In genomic region chr4:2266181-2266580, GRCh38 we compare ENCODE assay signal across 13 cellular contexts. TPM values are rescaled to one million over a fixed set of nuclear protein-coding genes. Genes with fewer than 3 reads are reported as not detected.
DNase-seq lines count a peak whose midpoint lies in the region; ATAC-seq, FAIRE-seq and TF ChIP-seq lines count a peak whose summit lies in the region.
"Had no signal": no experiment of that assay in that cellular context is flagged by ENCODE, and none has a peak within 500 bp of the region (broad histone marks: within the 10 kb centered on the region; RNA-seq: fewer than 3 reads in every experiment).

No MANE protein-coding gene starts in this region.

- H3K9me3 Mint-ChIP-seq in nephron progenitor cell: no peaks in the 10 kb centered on the region
- H3K9me3 Mint-ChIP-seq: GM23338, neural crest cell had no signal

- H3K36me3 ChIP-seq in adrenal gland (replicated peaks in 1 of 2): no peaks in the 10 kb centered on the region
- H3K36me3 ChIP-seq: breast epithelium had no signal

- ATAC-seq in GM18519 (IDR thresholded peaks at IDR 0.05; ENCODE audit: low FRiP score, unreplicated experiment): no peak
- ATAC-seq: activated CD8-positive, alpha-beta memory T cell treated with anti-CD3 and anti-CD28 coated beads, Interleukin-2, amount 10 ng/mL, durations not matched to agents 7 days and 5 days; GM23338 had no signal

- H3K4me1 Mint-ChIP-seq in nephron progenitor cell: peaks cover 28% of the 10 kb centered on the region

- peak overlapping the region in 4 of 5 donors; percentile 54 to 76 (median 72) for H3K27ac ChIP-seq in adrenal gland

- H3K9me3 ChIP-seq in adrenal gland (replicated peaks in 1 of 3): no peaks in the 10 kb centered on the region
- H3K9me3 ChIP-seq: breast epithelium had no signal

- H3K27me3 Mint-ChIP-seq in nephron progenitor cell (ENCODE audit: low read depth, poor library complexity): peaks cover 4% of the 10 kb centered on the region
- H3K27me3 Mint-ChIP-seq: activated CD8-positive, alpha-beta memory T cell treated with anti-CD3 and anti-CD28 coated beads, Interleukin-2, amount 10 ng/mL, durations not matched to agents 7 days and 5 days had no signal

- no peak for FAIRE-seq in urothelium cell line (lab: Jason Lieb, UNC)

- H3K27me3 ChIP-seq in adrenal gland: no peaks in the 10 kb centered on the region
- H3K27me3 ChIP-seq: breast epithelium had no signal

- H3K36me3 Mint-ChIP-seq in nephron progenitor cell (ENCODE audit: low read depth): no peaks in the 10 kb centered on the region
- H3K36me3 Mint-ChIP-seq: activated CD8-positive, alpha-beta memory T cell treated with anti-CD3 and anti-CD28 coated beads, Interleukin-2, amount 10 ng/mL, durations not matched to agents 7 days and 5 days had no signal

- intact Hi-C loops in adrenal gland (cut with DNase I): loop anchor here in 1 of 2 donors (5.0 kb wide), 1 partner anchor 141 kb away; no protein-coding TSS in a partner anchor

- H3K4me1 ChIP-seq in adrenal gland (replicated peaks in 1 of 2): peaks cover 20 to 30% of the 10 kb centered on the region in 2 donors

- DNase-seq in adrenal gland: peak; percentile 74 to 92 (median 87)
- DNase-seq in fibroblast of villous mesenchyme (ENCODE audit: low read depth): peak; percentile 59
- DNase-seq in nephron progenitor cell: no peak
- peak; percentile 81 for DNase-seq in ureter (ENCODE audit: low spot score)
- no peak for DNase-seq in urothelium cell line (ENCODE audit: low spot score)
- DNase-seq in NCI-H187 treated with DMSO at 0.1 percent for 48 hours (lab: John Stamatoyannopoulos, UW): no peak
- DNase-seq in NOMO-1 treated with DMSO at 0.1 percent for 48 hours (lab: John Stamatoyannopoulos, UW; ENCODE audit: unreplicated experiment): no peak
- DNase-seq: activated CD8-positive, alpha-beta memory T cell treated with anti-CD3 and anti-CD28 coated beads, Interleukin-2, amount 10 ng/mL, durations not matched to agents 7 days and 5 days; Karpas-422 had no signal

- peak overlapping the region; percentile 90 for H3K27ac Mint-ChIP-seq in nephron progenitor cell
- H3K27ac Mint-ChIP-seq: activated CD8-positive, alpha-beta memory T cell treated with anti-CD3 and anti-CD28 coated beads, Interleukin-2, amount 10 ng/mL, durations not matched to agents 7 days and 5 days; GM23338 had no signal

- H3K4me3 Mint-ChIP-seq in nephron progenitor cell: no peak overlapping the region
- H3K4me3 Mint-ChIP-seq: activated CD8-positive, alpha-beta memory T cell treated with anti-CD3 and anti-CD28 coated beads, Interleukin-2, amount 10 ng/mL, durations not matched to agents 7 days and 5 days; GM23338; neural crest cell had no signal

- H3K4me3 ChIP-seq in adrenal gland (no peak overlapping the region), fibroblast of villous mesenchyme (ENCODE audit: low read depth, low read length) (no peak overlapping the region)
- H3K4me3 ChIP-seq: breast epithelium, GM23338 had no signal

- peak in 1 of 2 donors; percentile 45 for TF ChIP-seq POLR2A in adrenal gland (IDR thresholded peaks at IDR 0.05)

- 25 to 32% (median 28%) methylated on average over 8 of the region's 8 CpGs for WGBS in adrenal gland, 4 donors

- TF ChIP-seq CTCF in adrenal gland (IDR thresholded peaks at IDR 0.05): no peak
- TF ChIP-seq CTCF in fibroblast of villous mesenchyme (IDR thresholded peaks at IDR 0.05; ENCODE audit: insufficient read depth, low read depth, low read length): no peak
- no peak for TF ChIP-seq CTCF in nephron progenitor cell (IDR thresholded peaks at IDR 0.05)

RNA-seq across cellular contexts. Expression of gene MXD4, which starts 4.3 kb away (rescaled TPM):
- total RNA-seq in adrenal gland (100 to 1,000 TPM in 4 of 8 donors, 10 to 100 TPM in 4; 49.2 to 133 (median 107) TPM), fibroblast of villous mesenchyme (43.5 and 44.9 TPM in 2 replicates), ureter (34.5 TPM)
- 100 to 1,000 TPM in 1 of 3 donors, 10 to 100 TPM in 2; 13.9 to 245 (median 61.6) TPM for polyA plus RNA-seq in adrenal gland

RNA-seq across cellular contexts. Expression of gene HAUS3, which starts 24.3 kb away (rescaled TPM):
- 10 to 100 TPM in 5 of 8 donors, 1 to 10 TPM in 3; 8.3 to 15.8 (median 12.6) TPM for total RNA-seq in adrenal gland
- polyA plus RNA-seq in adrenal gland: 10 to 100 TPM; 12.8 to 19.1 (median 13.5) TPM
- 8.7 and 9.1 TPM in 2 replicates for total RNA-seq in fibroblast of villous mesenchyme
- 13.2 TPM for total RNA-seq in ureter

RNA-seq across cellular contexts. Expression of gene POLN, which starts 24.3 kb away (rescaled TPM):
- total RNA-seq in adrenal gland (1 to 10 TPM in 7 of 8 donors, under 1 TPM in 1; 0.69 to 5.7 (median 2.6) TPM), fibroblast of villous mesenchyme (1.6 and 4.7 TPM in 2 replicates), ureter (3.1 TPM)
- polyA plus RNA-seq in adrenal gland: 10 to 100 TPM in 1 of 3 donors, 1 to 10 TPM in 2; 1.3 to 10.6 (median 6.3) TPM

Comparison
In these comparisons a context has a peak if more than half of its experiments do, and no peak if none do; other contexts are left out.
1. DNase-seq: peak in adrenal gland (7 of 7), fibroblast of villous mesenchyme (single experiment) and ureter (single experiment); none in nephron progenitor cell (single experiment), urothelium cell line (single experiment), NCI-H187 treated with DMSO at 0.1 percent for 48 hours (single experiment) and NOMO-1 treated with DMSO at 0.1 percent for 48 hours (single experiment).